ENCODE assay signal across 2 cellular contexts in the genomic region with DNA sequence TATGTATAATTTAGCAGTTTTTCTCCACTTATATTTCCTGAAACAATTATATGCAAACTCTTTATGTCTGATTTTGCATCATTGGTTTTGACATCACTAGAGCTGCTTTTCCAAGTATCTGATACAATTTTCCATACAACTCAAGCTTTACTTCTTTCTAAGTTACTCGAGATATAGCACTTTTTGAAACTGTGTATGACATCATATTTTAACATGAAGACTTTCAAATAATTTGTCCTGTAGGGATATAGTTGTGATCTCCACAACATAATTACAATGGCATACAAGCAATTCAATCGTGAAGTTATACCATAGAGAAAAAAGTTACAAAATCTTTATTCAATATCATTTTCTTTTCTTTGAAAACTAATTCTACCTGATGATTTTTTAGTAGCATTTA.
TF ChIP-seq lines count a peak whose summit lies in the region.

No MANE protein-coding gene starts in this region.

TF ChIP-seq in HepG2, 621 proteins besides CTCF, POLR2A, EP300 and RAD21:
- TF ChIP-seq, protein P1, sequence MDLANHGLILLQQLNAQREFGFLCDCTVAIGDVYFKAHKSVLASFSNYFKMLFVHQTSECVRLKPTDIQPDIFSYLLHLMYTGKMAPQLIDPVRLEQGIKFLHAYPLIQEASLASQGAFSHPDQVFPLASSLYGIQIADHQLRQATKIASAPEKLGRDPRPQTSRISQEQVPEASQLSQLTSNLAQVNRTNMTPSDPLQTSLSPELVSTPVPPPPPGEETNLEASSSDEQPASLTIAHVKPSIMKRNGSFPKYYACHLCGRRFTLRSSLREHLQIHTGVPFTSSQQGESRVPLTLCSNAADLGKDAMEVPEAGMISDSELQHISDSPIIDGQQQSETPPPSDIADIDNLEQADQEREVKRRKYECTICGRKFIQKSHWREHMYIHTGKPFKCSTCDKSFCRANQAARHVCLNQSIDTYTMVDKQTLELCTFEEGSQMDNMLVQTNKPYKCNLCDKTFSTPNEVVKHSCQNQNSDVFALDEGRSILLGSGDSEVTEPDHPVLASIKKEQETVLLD (CRISPR knock-in tag; IDR thresholded peaks at IDR 0.05; ENCODE audit: low read depth): no peak
- TF ChIP-seq ZFP36 (IDR thresholded peaks at IDR 0.05; ENCODE audit: borderline replicate concordance, low read depth, low read length, partially characterized antibody) (no peak), ATF7 (IDR thresholded peaks at IDR 0.05) (peak; percentile 63), ATF7 (CRISPR knock-in tag; IDR thresholded peaks at IDR 0.05) (no peak)
- TF ChIP-seq, protein P2, sequence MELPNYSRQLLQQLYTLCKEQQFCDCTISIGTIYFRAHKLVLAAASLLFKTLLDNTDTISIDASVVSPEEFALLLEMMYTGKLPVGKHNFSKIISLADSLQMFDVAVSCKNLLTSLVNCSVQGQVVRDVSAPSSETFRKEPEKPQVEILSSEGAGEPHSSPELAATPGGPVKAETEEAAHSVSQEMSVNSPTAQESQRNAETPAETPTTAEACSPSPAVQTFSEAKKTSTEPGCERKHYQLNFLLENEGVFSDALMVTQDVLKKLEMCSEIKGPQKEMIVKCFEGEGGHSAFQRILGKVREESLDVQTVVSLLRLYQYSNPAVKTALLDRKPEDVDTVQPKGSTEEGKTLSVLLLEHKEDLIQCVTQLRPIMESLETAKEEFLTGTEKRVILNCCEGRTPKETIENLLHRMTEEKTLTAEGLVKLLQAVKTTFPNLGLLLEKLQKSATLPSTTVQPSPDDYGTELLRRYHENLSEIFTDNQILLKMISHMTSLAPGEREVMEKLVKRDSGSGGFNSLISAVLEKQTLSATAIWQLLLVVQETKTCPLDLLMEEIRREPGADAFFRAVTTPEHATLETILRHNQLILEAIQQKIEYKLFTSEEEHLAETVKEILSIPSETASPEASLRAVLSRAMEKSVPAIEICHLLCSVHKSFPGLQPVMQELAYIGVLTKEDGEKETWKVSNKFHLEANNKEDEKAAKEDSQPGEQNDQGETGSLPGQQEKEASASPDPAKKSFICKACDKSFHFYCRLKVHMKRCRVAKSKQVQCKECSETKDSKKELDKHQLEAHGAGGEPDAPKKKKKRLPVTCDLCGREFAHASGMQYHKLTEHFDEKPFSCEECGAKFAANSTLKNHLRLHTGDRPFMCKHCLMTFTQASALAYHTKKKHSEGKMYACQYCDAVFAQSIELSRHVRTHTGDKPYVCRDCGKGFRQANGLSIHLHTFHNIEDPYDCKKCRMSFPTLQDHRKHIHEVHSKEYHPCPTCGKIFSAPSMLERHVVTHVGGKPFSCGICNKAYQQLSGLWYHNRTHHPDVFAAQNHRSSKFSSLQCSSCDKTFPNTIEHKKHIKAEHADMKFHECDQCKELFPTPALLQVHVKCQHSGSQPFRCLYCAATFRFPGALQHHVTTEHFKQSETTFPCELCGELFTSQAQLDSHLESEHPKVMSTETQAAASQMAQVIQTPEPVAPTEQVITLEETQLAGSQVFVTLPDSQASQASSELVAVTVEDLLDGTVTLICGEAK (IDR thresholded peaks at IDR 0.05): no peak
- TF ChIP-seq, protein P2 (CRISPR knock-in tag; IDR thresholded peaks at IDR 0.05): no peak

TF ChIP-seq in HEK293, 187 proteins besides CTCF, POLR2A, EP300 and RAD21 (continued from another document):
- TF ChIP-seq, protein P3, sequence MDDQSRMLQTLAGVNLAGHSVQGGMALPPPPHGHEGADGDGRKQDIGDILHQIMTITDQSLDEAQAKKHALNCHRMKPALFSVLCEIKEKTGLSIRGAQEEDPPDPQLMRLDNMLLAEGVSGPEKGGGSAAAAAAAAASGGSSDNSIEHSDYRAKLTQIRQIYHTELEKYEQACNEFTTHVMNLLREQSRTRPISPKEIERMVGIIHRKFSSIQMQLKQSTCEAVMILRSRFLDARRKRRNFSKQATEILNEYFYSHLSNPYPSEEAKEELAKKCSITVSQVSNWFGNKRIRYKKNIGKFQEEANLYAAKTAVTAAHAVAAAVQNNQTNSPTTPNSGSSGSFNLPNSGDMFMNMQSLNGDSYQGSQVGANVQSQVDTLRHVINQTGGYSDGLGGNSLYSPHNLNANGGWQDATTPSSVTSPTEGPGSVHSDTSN (CRISPR knock-in tag; IDR thresholded peaks at IDR 0.05): no peak
TF ChIP-seq in HEK293: peak in this region for 1.
